Comparison of ENCODE assay signal across 23 cellular contexts in the genomic region with DNA sequence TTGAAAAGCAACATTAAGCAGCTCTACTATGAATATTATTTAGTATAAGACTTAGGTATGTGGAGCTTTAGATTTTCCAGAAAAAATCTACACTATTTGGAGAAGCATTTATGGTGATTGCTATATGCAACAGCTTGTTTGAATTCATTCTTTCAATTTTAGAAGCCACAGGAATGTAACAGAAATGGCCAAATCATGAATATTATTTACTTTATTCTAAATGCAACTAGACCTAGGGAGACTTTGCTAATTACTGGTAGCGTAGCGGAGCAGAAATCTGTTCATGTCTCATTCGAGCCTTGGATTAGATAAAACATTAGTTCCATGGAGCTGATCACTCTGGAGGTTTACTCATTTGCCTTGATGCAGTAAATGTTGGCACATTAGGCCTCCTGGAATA.
"Had no signal": no experiment of that assay in that cellular context is flagged by ENCODE, and none has a peak within 500 bp of the region (broad histone marks: within the 10 kb centered on the region; RNA-seq: fewer than 3 reads in every experiment).

No MANE protein-coding gene starts in this region.

- H3K9me3 ChIP-seq: breast epithelium, gastrocnemius medialis, neutrophil, ovary, prostate gland, suprapubic skin had no signal

- ATAC-seq: activated T-helper 17 cell treated with anti-CD3 and anti-CD28 coated beads, Interleukin-2, amount 50 U/mL, for 72 hours; gastrocnemius medialis; left cardiac atrium; stimulated activated effector memory CD8-positive, alpha-beta T cell treated with anti-CD3 and anti-CD28 coated beads, Interleukin-12 subunit alpha, Interleukin-12 subunit beta, amount 100 ng/mL, for 72 hours; WTC11 had no signal

- H3K4me1 ChIP-seq: breast epithelium, prostate gland, transverse colon had no signal

- H3K27ac ChIP-seq: breast epithelium, epithelial cell of prostate, gastrocnemius medialis, neutrophil, ovary, prostate gland, stomach, suprapubic skin, transverse colon had no signal

- H3K27me3 ChIP-seq: breast epithelium, gastrocnemius medialis, neutrophil, ovary, stomach, suprapubic skin, transverse colon had no signal

- DNase-seq: activated CD8-positive, alpha-beta memory T cell treated with anti-CD3 and anti-CD28 coated beads for 24 hours; activated CD8-positive, alpha-beta memory T cell treated with anti-CD3 and anti-CD28 coated beads, Interleukin-2, amount 50 U/mL, for 4 hours; activated T-cell treated with anti-CD3 and anti-CD28 coated beads, Interleukin-2, amount 50 U/mL, for 24 hours; cortex of kidney; gastrocnemius medialis; head of caudate nucleus; hypothalamus; islet precursor cell; left cardiac atrium; ovary; stimulated activated CD4-positive, alpha-beta T cell treated with anti-CD3 and anti-CD28 coated beads, Interleukin-12 subunit alpha, Interleukin-12 subunit beta, amount 100 ng/mL, for 4 hours; stimulated activated CD4-positive, alpha-beta T cell treated with anti-CD3 and anti-CD28 coated beads, Interleukin-1b, Interleukin-23, amount 100 ng/mL, for 48 hours; stomach; T1000; transverse colon had no signal

- H3K36me3 ChIP-seq: breast epithelium, gastrocnemius medialis, neutrophil, ovary, prostate gland, stomach, suprapubic skin, transverse colon had no signal

- H3K4me3 ChIP-seq: breast epithelium, gastrocnemius medialis, ovary, prostate gland, stomach, suprapubic skin, transverse colon had no signal
